Comparison of ENCODE assay signal across 1 cellular context in the genomic region with DNA sequence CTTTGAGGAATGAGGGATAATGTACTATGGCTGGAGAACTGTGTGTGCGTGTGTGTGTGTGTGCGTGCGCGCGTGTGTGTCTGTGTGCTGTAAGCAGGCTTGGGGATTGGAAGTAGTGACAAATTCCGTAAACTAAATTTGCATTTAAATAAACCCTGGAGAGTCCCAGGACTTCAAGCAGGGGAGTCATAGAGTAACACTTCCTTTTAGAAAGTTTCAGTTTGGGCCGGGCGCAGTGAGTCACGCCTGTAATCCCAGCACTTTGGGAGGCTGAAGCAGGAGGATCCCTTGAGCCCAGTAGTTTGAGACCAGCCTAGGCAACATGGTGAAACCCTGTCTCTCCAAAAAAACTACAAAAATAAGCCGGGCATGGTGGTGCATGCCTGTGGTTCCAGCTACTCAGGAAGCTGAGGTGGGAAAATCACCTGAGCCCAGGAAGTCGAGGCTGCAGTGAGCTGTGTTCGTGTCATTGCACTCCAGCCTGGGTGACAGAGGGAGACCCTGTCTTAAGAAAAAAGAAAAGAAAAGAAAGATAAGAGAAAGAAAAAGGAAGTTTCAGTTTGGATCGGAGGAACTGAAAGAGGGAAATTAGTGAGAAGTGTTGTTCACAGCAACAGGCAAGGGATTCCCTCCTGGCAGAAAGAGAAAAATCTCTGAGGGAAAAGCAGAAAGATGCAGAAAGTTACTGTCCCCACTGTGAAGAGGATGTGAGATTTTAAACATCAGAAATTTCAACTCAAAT.
TF ChIP-seq lines count a peak whose summit lies in the region.

No MANE protein-coding gene starts in this region.

TF ChIP-seq in GM12878, 131 proteins besides CTCF, POLR2A, EP300 and RAD21 (continued from another document and continues in another):
- TF ChIP-seq, protein P1, sequence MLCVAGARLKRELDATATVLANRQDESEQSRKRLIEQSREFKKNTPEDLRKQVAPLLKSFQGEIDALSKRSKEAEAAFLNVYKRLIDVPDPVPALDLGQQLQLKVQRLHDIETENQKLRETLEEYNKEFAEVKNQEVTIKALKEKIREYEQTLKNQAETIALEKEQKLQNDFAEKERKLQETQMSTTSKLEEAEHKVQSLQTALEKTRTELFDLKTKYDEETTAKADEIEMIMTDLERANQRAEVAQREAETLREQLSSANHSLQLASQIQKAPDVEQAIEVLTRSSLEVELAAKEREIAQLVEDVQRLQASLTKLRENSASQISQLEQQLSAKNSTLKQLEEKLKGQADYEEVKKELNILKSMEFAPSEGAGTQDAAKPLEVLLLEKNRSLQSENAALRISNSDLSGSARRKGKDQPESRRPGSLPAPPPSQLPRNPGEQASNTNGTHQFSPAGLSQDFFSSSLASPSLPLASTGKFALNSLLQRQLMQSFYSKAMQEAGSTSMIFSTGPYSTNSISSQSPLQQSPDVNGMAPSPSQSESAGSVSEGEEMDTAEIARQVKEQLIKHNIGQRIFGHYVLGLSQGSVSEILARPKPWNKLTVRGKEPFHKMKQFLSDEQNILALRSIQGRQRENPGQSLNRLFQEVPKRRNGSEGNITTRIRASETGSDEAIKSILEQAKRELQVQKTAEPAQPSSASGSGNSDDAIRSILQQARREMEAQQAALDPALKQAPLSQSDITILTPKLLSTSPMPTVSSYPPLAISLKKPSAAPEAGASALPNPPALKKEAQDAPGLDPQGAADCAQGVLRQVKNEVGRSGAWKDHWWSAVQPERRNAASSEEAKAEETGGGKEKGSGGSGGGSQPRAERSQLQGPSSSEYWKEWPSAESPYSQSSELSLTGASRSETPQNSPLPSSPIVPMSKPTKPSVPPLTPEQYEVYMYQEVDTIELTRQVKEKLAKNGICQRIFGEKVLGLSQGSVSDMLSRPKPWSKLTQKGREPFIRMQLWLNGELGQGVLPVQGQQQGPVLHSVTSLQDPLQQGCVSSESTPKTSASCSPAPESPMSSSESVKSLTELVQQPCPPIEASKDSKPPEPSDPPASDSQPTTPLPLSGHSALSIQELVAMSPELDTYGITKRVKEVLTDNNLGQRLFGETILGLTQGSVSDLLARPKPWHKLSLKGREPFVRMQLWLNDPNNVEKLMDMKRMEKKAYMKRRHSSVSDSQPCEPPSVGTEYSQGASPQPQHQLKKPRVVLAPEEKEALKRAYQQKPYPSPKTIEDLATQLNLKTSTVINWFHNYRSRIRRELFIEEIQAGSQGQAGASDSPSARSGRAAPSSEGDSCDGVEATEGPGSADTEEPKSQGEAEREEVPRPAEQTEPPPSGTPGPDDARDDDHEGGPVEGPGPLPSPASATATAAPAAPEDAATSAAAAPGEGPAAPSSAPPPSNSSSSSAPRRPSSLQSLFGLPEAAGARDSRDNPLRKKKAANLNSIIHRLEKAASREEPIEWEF (IDR thresholded peaks at IDR 0.05; ENCODE audit: insufficient replicate concordance, low read depth, low read length): no peak
- TF ChIP-seq IKZF1 (conservative IDR thresholded peaks at IDR 0.05) (peak; percentile 96), SMAD1 (IDR thresholded peaks at IDR 0.05; ENCODE audit: low read depth, partially characterized antibody) (no peak), MEF2A (IDR thresholded peaks at IDR 0.05; ENCODE audit: insufficient read depth, low read depth, low read length) (no peak), SPI1 (IDR thresholded peaks at IDR 0.05; ENCODE audit: borderline replicate concordance, insufficient read depth, low read depth, low read length) (peak; percentile 66; the same call in 1 of the 2 replicates), CHD1 (IDR thresholded peaks at IDR 0.05; ENCODE audit: low read depth, low read length) (no peak), TCF7 (IDR thresholded peaks at IDR 0.05; ENCODE audit: borderline replicate concordance) (0 out of 2 replicates have a peak, but pooled peaks have one; percentile 26), BMI1 (IDR thresholded peaks at IDR 0.05; ENCODE audit: borderline replicate concordance) (peak; percentile 43; the same call in 1 of the 2 replicates), BHLHE40 (IDR thresholded peaks at IDR 0.05; ENCODE audit: borderline replicate concordance in 1 of 2, low read depth in 2 of 2, low read length in 1 of 2) (peak; percentile 36 to 57; a peak in 3 of 4 replicates), MTA2 (IDR thresholded peaks at IDR 0.05; ENCODE audit: low read depth) (peak; percentile 66), PAX5 (IDR thresholded peaks at IDR 0.05; ENCODE audit: borderline replicate concordance, low read depth, low read length) (peak; percentile 80; the same call in 1 of the 2 replicates), FOXM1 (IDR thresholded peaks at IDR 0.05; ENCODE audit: low read depth, low read length) (peak; percentile 80; the same call in 1 of the 2 replicates), IRF4 (IDR thresholded peaks at IDR 0.05; ENCODE audit: low read depth, low read length) (peak; percentile 73), ZNF24 (IDR thresholded peaks at IDR 0.05) (0 out of 2 replicates have a peak, but pooled peaks have one; percentile 14), ZNF207 (IDR thresholded peaks at IDR 0.05; ENCODE audit: borderline replicate concordance) (no peak), BCL11A (IDR thresholded peaks at IDR 0.05; ENCODE audit: low read depth, low read length) (peak; percentile 82), RELA (IDR thresholded peaks at IDR 0.05; ENCODE audit: borderline replicate concordance, partially characterized antibody) (peak; percentile 46), YY1 (IDR thresholded peaks at IDR 0.05; ENCODE audit: low read depth, low read length) (peak; percentile 43; the same call in 1 of the 2 replicates), CREB1 (IDR thresholded peaks at IDR 0.05; ENCODE audit: low read depth) (0 out of 2 replicates have a peak, but pooled peaks have one; percentile 59), NR2C2 (IDR thresholded peaks at IDR 0.05; ENCODE audit: borderline replicate concordance, control insufficient read depth, insufficient read length, low read depth) (no peak), TCF3 (IDR thresholded peaks at IDR 0.05; ENCODE audit: borderline replicate concordance, insufficient read depth, low read depth, low read length) (no peak), PML (IDR thresholded peaks at IDR 0.05; ENCODE audit: low read length) (no peak), EGR1 (IDR thresholded peaks at IDR 0.05; ENCODE audit: borderline replicate concordance in 1 of 2, low read depth in 2 of 2, low read length in 2 of 2) (no peak), GATAD2B (conservative IDR thresholded peaks at IDR 0.05; ENCODE audit: low read depth) (peak; percentile 49; the same call in 1 of the 2 replicates), ZNF217 (IDR thresholded peaks at IDR 0.05) (peak; percentile 67), CBFB (IDR thresholded peaks at IDR 0.05; ENCODE audit: low read depth) (no peak), BACH1 (IDR thresholded peaks at IDR 0.05; ENCODE audit: borderline replicate concordance) (0 out of 2 replicates have a peak, but pooled peaks have one; percentile 56), EED (IDR thresholded peaks at IDR 0.05; ENCODE audit: low read depth) (peak; percentile 89), PAX8 (IDR thresholded peaks at IDR 0.05) (no peak), SIN3A (IDR thresholded peaks at IDR 0.05; ENCODE audit: low read depth, low read length) (no peak), KAT2A (conservative IDR thresholded peaks at IDR 0.05; ENCODE audit: control insufficient read depth, low read depth, low read length) (no peak), POLR2AphosphoS2 (IDR thresholded peaks at IDR 0.05; ENCODE audit: low read depth, low read length) (no peak)
- TF ChIP-seq, protein P2, sequence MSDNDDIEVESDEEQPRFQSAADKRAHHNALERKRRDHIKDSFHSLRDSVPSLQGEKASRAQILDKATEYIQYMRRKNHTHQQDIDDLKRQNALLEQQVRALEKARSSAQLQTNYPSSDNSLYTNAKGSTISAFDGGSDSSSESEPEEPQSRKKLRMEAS (IDR thresholded peaks at IDR 0.05; ENCODE audit: low read depth, low read length): no peak
- TF ChIP-seq, protein P3, sequence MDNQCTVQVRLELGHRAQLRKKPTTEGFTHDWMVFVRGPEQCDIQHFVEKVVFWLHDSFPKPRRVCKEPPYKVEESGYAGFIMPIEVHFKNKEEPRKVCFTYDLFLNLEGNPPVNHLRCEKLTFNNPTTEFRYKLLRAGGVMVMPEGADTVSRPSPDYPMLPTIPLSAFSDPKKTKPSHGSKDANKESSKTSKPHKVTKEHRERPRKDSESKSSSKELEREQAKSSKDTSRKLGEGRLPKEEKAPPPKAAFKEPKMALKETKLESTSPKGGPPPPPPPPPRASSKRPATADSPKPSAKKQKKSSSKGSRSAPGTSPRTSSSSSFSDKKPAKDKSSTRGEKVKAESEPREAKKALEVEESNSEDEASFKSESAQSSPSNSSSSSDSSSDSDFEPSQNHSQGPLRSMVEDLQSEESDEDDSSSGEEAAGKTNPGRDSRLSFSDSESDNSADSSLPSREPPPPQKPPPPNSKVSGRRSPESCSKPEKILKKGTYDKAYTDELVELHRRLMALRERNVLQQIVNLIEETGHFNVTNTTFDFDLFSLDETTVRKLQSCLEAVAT (IDR thresholded peaks at IDR 0.05): 0 out of 2 replicates have a peak, but pooled peaks have one; percentile 39
- TF ChIP-seq, protein P4, sequence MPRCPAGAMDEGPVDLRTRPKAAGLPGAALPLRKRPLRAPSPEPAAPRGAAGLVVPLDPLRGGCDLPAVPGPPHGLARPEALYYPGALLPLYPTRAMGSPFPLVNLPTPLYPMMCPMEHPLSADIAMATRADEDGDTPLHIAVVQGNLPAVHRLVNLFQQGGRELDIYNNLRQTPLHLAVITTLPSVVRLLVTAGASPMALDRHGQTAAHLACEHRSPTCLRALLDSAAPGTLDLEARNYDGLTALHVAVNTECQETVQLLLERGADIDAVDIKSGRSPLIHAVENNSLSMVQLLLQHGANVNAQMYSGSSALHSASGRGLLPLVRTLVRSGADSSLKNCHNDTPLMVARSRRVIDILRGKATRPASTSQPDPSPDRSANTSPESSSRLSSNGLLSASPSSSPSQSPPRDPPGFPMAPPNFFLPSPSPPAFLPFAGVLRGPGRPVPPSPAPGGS (IDR thresholded peaks at IDR 0.05; ENCODE audit: borderline replicate concordance, insufficient read depth, low read depth, low read length, poor library complexity, severe bottlenecking): peak; percentile 55
- TF ChIP-seq, protein P5, sequence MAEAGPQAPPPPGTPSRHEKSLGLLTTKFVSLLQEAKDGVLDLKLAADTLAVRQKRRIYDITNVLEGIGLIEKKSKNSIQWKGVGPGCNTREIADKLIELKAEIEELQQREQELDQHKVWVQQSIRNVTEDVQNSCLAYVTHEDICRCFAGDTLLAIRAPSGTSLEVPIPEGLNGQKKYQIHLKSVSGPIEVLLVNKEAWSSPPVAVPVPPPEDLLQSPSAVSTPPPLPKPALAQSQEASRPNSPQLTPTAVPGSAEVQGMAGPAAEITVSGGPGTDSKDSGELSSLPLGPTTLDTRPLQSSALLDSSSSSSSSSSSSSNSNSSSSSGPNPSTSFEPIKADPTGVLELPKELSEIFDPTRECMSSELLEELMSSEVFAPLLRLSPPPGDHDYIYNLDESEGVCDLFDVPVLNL (IDR thresholded peaks at IDR 0.05; ENCODE audit: low read depth, low read length): no peak
- TF ChIP-seq, protein P6, sequence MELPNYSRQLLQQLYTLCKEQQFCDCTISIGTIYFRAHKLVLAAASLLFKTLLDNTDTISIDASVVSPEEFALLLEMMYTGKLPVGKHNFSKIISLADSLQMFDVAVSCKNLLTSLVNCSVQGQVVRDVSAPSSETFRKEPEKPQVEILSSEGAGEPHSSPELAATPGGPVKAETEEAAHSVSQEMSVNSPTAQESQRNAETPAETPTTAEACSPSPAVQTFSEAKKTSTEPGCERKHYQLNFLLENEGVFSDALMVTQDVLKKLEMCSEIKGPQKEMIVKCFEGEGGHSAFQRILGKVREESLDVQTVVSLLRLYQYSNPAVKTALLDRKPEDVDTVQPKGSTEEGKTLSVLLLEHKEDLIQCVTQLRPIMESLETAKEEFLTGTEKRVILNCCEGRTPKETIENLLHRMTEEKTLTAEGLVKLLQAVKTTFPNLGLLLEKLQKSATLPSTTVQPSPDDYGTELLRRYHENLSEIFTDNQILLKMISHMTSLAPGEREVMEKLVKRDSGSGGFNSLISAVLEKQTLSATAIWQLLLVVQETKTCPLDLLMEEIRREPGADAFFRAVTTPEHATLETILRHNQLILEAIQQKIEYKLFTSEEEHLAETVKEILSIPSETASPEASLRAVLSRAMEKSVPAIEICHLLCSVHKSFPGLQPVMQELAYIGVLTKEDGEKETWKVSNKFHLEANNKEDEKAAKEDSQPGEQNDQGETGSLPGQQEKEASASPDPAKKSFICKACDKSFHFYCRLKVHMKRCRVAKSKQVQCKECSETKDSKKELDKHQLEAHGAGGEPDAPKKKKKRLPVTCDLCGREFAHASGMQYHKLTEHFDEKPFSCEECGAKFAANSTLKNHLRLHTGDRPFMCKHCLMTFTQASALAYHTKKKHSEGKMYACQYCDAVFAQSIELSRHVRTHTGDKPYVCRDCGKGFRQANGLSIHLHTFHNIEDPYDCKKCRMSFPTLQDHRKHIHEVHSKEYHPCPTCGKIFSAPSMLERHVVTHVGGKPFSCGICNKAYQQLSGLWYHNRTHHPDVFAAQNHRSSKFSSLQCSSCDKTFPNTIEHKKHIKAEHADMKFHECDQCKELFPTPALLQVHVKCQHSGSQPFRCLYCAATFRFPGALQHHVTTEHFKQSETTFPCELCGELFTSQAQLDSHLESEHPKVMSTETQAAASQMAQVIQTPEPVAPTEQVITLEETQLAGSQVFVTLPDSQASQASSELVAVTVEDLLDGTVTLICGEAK (IDR thresholded peaks at IDR 0.05; ENCODE audit: borderline replicate concordance): 0 out of 2 replicates have a peak, but pooled peaks have one; percentile 7
- TF ChIP-seq, protein P7, sequence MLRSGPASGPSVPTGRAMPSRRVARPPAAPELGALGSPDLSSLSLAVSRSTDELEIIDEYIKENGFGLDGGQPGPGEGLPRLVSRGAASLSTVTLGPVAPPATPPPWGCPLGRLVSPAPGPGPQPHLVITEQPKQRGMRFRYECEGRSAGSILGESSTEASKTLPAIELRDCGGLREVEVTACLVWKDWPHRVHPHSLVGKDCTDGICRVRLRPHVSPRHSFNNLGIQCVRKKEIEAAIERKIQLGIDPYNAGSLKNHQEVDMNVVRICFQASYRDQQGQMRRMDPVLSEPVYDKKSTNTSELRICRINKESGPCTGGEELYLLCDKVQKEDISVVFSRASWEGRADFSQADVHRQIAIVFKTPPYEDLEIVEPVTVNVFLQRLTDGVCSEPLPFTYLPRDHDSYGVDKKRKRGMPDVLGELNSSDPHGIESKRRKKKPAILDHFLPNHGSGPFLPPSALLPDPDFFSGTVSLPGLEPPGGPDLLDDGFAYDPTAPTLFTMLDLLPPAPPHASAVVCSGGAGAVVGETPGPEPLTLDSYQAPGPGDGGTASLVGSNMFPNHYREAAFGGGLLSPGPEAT (IDR thresholded peaks at IDR 0.05; ENCODE audit: low read depth): peak; percentile 91
- TF ChIP-seq, protein P8, sequence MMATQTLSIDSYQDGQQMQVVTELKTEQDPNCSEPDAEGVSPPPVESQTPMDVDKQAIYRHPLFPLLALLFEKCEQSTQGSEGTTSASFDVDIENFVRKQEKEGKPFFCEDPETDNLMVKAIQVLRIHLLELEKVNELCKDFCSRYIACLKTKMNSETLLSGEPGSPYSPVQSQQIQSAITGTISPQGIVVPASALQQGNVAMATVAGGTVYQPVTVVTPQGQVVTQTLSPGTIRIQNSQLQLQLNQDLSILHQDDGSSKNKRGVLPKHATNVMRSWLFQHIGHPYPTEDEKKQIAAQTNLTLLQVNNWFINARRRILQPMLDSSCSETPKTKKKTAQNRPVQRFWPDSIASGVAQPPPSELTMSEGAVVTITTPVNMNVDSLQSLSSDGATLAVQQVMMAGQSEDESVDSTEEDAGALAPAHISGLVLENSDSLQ (IDR thresholded peaks at IDR 0.05): peak; percentile 9; the same call in 1 of the 2 replicates
